ENCODE assay signal across 17 cellular contexts in the genomic region with DNA sequence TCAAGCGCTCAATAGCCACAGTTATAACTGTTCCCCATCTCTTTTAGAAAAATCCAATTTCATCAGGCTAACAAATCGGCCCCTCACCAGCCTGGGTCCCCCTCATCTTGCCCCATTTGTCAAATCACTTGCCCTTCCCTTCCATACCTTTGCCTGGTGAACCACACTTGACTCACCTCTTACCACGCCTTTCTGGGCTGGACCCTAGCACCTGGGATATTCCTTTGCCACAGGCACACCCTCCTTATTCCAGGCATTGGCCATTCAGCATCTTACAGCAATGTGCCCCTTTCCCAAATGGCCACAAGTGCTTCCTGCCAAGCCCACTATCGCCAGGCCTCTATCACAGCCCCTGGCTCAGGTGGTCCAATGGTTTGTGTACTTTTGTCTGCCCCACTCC.
"Had no signal": no experiment of that assay in that cellular context is flagged by ENCODE, and none has a peak within 500 bp of the region (broad histone marks: within the 10 kb centered on the region; RNA-seq: fewer than 3 reads in every experiment).

No MANE protein-coding gene starts in this region.

- H3K27me3 Mint-ChIP-seq: activated CD4-positive, alpha-beta T cell treated with anti-CD3 and anti-CD28 coated beads, Interleukin-2, amount 10 ng/mL, durations not matched to agents 24 days and 14 days; activated CD8-positive, alpha-beta T cell treated with anti-CD3 and anti-CD28 coated beads for 36 hours; activated T-cell treated with anti-CD3 and anti-CD28 coated beads, Interleukin-2, amount 50 U/mL, for 24 hours; brain; stimulated activated memory B cell treated with anti-CD40 and anti-IgM and Interleukin-4, amounts not matched to agents 10 μg/mL and 1 μg/mL and 100 μg/mL, for 72 hours had no signal

- H3K27ac Mint-ChIP-seq: activated CD4-positive, alpha-beta T cell treated with anti-CD3 and anti-CD28 coated beads, Interleukin-2, amount 10 ng/mL, durations not matched to agents 24 days and 14 days; activated CD8-positive, alpha-beta T cell treated with anti-CD3 and anti-CD28 coated beads for 36 hours; activated naive CD4-positive, alpha-beta T cell treated with anti-CD3 and anti-CD28 coated beads for 36 hours; activated T-cell treated with anti-CD3 and anti-CD28 coated beads, Interleukin-2, amount 50 U/mL, for 24 hours; stimulated activated memory B cell treated with anti-CD40 and anti-IgM and Interleukin-4, amounts not matched to agents 10 μg/mL and 1 μg/mL and 100 μg/mL, for 72 hours had no signal

- DNase-seq: activated CD4-positive, alpha-beta T cell treated with anti-CD3 and anti-CD28 coated beads, Interleukin-2, amount 10 ng/mL, durations not matched to agents 24 days and 14 days; activated CD8-positive, alpha-beta T cell treated with anti-CD3 and anti-CD28 coated beads for 36 hours; activated naive CD4-positive, alpha-beta T cell treated with anti-CD3 and anti-CD28 coated beads for 36 hours; activated T-cell treated with anti-CD3 and anti-CD28 coated beads, Interleukin-2, amount 50 U/mL, for 24 hours; effector memory CD4-positive, alpha-beta T cell; left lung; naive B cell; ovary; spleen; stimulated activated CD4-positive, alpha-beta T cell treated with anti-CD3 and anti-CD28 coated beads, Interleukin-4, amount 100 ng/mL, for 4 hours; T1000 had no signal

- H3K4me3 Mint-ChIP-seq: activated CD4-positive, alpha-beta T cell treated with anti-CD3 and anti-CD28 coated beads, Interleukin-2, amount 10 ng/mL, durations not matched to agents 24 days and 14 days; activated CD8-positive, alpha-beta T cell treated with anti-CD3 and anti-CD28 coated beads for 36 hours; activated naive CD4-positive, alpha-beta T cell treated with anti-CD3 and anti-CD28 coated beads for 36 hours; activated T-cell treated with anti-CD3 and anti-CD28 coated beads, Interleukin-2, amount 50 U/mL, for 24 hours; brain; naive B cell; stimulated activated memory B cell treated with anti-CD40 and anti-IgM and Interleukin-4, amounts not matched to agents 10 μg/mL and 1 μg/mL and 100 μg/mL, for 72 hours had no signal

- ATAC-seq: activated CD8-positive, alpha-beta T cell treated with anti-CD3 and anti-CD28 coated beads for 36 hours; left lung; right lobe of liver; stimulated activated memory B cell treated with anti-CD40 and anti-IgM and Interleukin-4, amounts not matched to agents 10 μg/mL and 1 μg/mL and 100 μg/mL, for 72 hours had no signal

- H3K4me1 ChIP-seq: left lung, right lobe of liver, spleen had no signal

- H3K36me3 Mint-ChIP-seq: naive B cell; stimulated activated memory B cell treated with anti-CD40 and anti-IgM and Interleukin-4, amounts not matched to agents 10 μg/mL and 1 μg/mL and 100 μg/mL, for 72 hours had no signal

- H3K27ac ChIP-seq: hepatocyte, ovary, right lobe of liver, spleen, thoracic aorta, vagina had no signal

- H3K36me3 ChIP-seq: ovary, right lobe of liver, thoracic aorta, vagina had no signal

- H3K4me3 ChIP-seq: hepatocyte, left lung, ovary, right lobe of liver, spleen, thoracic aorta, vagina had no signal

- H2AFZ ChIP-seq: hepatocyte had no signal

- H3K9me3 Mint-ChIP-seq: activated CD4-positive, alpha-beta T cell treated with anti-CD3 and anti-CD28 coated beads, Interleukin-2, amount 10 ng/mL, durations not matched to agents 24 days and 14 days; activated CD8-positive, alpha-beta T cell treated with anti-CD3 and anti-CD28 coated beads for 36 hours; activated naive CD4-positive, alpha-beta T cell treated with anti-CD3 and anti-CD28 coated beads for 36 hours; activated T-cell treated with anti-CD3 and anti-CD28 coated beads, Interleukin-2, amount 50 U/mL, for 24 hours; brain; stimulated activated memory B cell treated with anti-CD40 and anti-IgM and Interleukin-4, amounts not matched to agents 10 μg/mL and 1 μg/mL and 100 μg/mL, for 72 hours had no signal

- H3K4me2 ChIP-seq: hepatocyte had no signal

- H3K4me1 Mint-ChIP-seq: activated CD4-positive, alpha-beta T cell treated with anti-CD3 and anti-CD28 coated beads, Interleukin-2, amount 10 ng/mL, durations not matched to agents 24 days and 14 days; naive B cell; stimulated activated memory B cell treated with anti-CD40 and anti-IgM and Interleukin-4, amounts not matched to agents 10 μg/mL and 1 μg/mL and 100 μg/mL, for 72 hours had no signal

- H3K27me3 ChIP-seq: hepatocyte, left lung, ovary, right lobe of liver, spleen, vagina had no signal

- H3K9me3 ChIP-seq: left lung, ovary, right lobe of liver, spleen, thoracic aorta, vagina had no signal
